In the genomic region with DNA sequence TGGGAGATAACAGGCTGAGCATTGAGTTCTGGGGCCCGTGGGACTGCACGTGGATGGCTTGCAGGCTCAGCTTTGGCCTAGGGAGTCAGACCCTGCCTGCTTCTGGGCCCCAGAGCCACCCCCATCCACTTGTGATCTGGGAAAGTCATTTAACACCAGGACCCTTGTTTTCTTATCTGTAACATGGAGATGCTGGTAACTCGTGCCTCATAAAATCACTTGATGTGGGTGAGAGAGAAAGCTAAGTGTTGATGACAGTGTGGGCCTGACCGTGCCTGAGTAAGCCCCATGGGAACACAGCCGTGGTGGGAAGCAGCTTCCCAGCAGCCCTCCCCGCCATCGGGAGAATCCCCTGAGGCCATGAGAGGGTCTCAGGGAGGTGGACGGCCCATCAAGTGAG, we compare ENCODE assay signal across 14 cellular contexts.
"Had no signal": no experiment of that assay in that cellular context is flagged by ENCODE, and none has a peak within 500 bp of the region (broad histone marks: within the 10 kb centered on the region; RNA-seq: fewer than 3 reads in every experiment).

No MANE protein-coding gene starts in this region.

- ATAC-seq: lower lobe of right lung had no signal

- H3K4me1 ChIP-seq: esophagus squamous epithelium, lower lobe of right lung, tibial artery had no signal

- H3K9me3 ChIP-seq: esophagus squamous epithelium, lower lobe of right lung, ovary, tibial artery had no signal

- H3K27ac ChIP-seq: brain microvascular endothelial cell, esophagus squamous epithelium, lower lobe of right lung, ovary, tibial artery had no signal

- H3K27me3 ChIP-seq: brain microvascular endothelial cell, esophagus squamous epithelium, ovary, tibial artery had no signal

- H3K4me3 ChIP-seq: esophagus squamous epithelium, lower lobe of right lung, ovary, tibial artery had no signal

- H3K36me3 ChIP-seq: brain microvascular endothelial cell, esophagus squamous epithelium, lower lobe of right lung, ovary, tibial artery had no signal

- DNase-seq: activated B cell treated with CpG ODN at 0.5 μM for 24 hours; activated CD4-positive, alpha-beta T cell treated with anti-CD3 and anti-CD28 coated beads, Interleukin-2, amount 50 U/mL, for 1 hour; activated naive CD4-positive, alpha-beta T cell; anterior cingulate cortex; brain microvascular endothelial cell; effector CD8-positive, alpha-beta T cell; esophagus squamous epithelium; kidney glomerular epithelial cell; lower lobe of right lung; midbrain; ovary; stimulated activated CD4-positive, alpha-beta T cell treated with anti-CD3 and anti-CD28 coated beads, Interleukin-2, amount 100 ng/mL, for 48 hours; stimulated activated naive CD4-positive, alpha-beta T cell; tibial artery had no signal
